Comparison of ENCODE assay signal across 14 cellular contexts in genomic region chr3:182393830-182394367, GRCh38.
"Had no signal": no experiment of that assay in that cellular context is flagged by ENCODE, and none has a peak within 500 bp of the region (broad histone marks: within the 10 kb centered on the region; RNA-seq: fewer than 3 reads in every experiment).

No MANE protein-coding gene starts in this region.

- DNase-seq: activated CD4-positive, alpha-beta T cell treated with anti-CD3 and anti-CD28 coated beads, Interleukin-2, amount 50 U/mL, for 48 hours; activated CD4-positive, CD25-positive, alpha-beta regulatory T cell treated with anti-CD3 and anti-CD28 coated beads, Interleukin-2, amount 50 U/mL, for 72 hours; activated gamma-delta T cell; activated T-cell treated with anti-CD3 and anti-CD28 coated beads, Interleukin-2, amount 50 U/mL, for 48 hours; dorsolateral prefrontal cortex; hippocampal formation; lower lobe of right lung; midbrain; naive B cell; right cardiac atrium; small intestine; thyroid gland; uterus had no signal

- H3K27ac ChIP-seq: dorsolateral prefrontal cortex, lower lobe of right lung, thyroid gland, uterus had no signal

- H3K4me1 ChIP-seq: lower lobe of right lung, thyroid gland, uterus had no signal

- H3K9me3 ChIP-seq: lower lobe of right lung, thyroid gland, uterus had no signal

- H3K27me3 ChIP-seq: dorsolateral prefrontal cortex, thyroid gland, uterus had no signal

- H3K4me3 ChIP-seq: dorsolateral prefrontal cortex, lower lobe of right lung, thyroid gland, uterus had no signal

- ATAC-seq: lower lobe of right lung; right cardiac atrium; stimulated activated effector memory CD8-positive, alpha-beta T cell treated with anti-CD3 and anti-CD28 coated beads, Interleukin-12 subunit alpha, Interleukin-12 subunit beta, amount 100 ng/mL, for 72 hours had no signal

- H3K36me3 ChIP-seq: lower lobe of right lung, thyroid gland, uterus had no signal
